16 cellular contexts compared by ENCODE assay signal in the genomic region with DNA sequence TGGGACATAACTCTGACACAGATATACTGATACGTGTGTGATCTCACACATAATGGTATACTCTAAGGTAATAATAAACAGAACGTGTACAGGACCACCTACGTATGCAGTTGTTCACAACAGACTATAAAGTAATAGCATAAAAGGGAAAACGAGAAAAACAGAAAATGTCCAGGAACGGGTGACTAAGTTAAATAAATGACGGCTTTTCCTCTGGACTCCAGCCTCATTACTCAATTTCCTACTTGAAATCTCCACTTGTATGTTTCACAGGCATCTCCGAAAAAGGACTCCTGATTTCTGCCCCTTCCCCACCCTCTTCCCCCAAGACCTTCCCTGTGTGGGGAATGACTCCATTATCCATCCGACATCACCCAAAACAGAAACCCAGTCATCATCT.
DNase-seq lines count a peak whose midpoint lies in the region; ATAC-seq and TF ChIP-seq lines count a peak whose summit lies in the region.
"Had no signal": no experiment of that assay in that cellular context is flagged by ENCODE, and none has a peak within 500 bp of the region (broad histone marks: within the 10 kb centered on the region; RNA-seq: fewer than 3 reads in every experiment).

No MANE protein-coding gene starts in this region.

- H3K4me3 ChIP-seq in CD4-positive, CD25-positive, alpha-beta regulatory T cell (ENCODE audit: low read depth, low read length), result no peak overlapping the region
- H3K4me3 ChIP-seq in HCT116 (replicated peaks in 1 of 2; ENCODE audit: low read depth in 1 of 2, low read length in 2 of 2), result no peak overlapping the region

- ATAC-seq in CD4-positive, CD25-positive, alpha-beta regulatory T cell (ENCODE audit: low read depth in 2 of 2), result no peak
- ATAC-seq in HCT116 (no peak), natural killer cell (no peak), WTC11 (no peak), GM18502 (IDR thresholded peaks at IDR 0.05; ENCODE audit: poor library complexity, unreplicated experiment) (no peak)
- ATAC-seq in effector memory CD8-positive, alpha-beta T cell (replicated peaks), result no peak

- H3K27ac Mint-ChIP-seq in CD4-positive, CD25-positive, alpha-beta regulatory T cell, result peak overlapping the region in 2 of 3 donors; percentile 8 to 63
- H3K27ac Mint-ChIP-seq in effector memory CD8-positive, alpha-beta T cell, result peak overlapping the region; percentile 49 to 81
- H3K27ac Mint-ChIP-seq in natural killer cell (peak overlapping the region; percentile 74 to 93), WTC11 (no peak overlapping the region)

- intact Hi-C loops in HCT116 (cut with micrococcal nuclease) (no loop called here), natural killer cell (cut with micrococcal nuclease) (no loop called here)

- peaks cover 10% of the 10 kb centered on the region for H3K4me1 ChIP-seq in CD4-positive, CD25-positive, alpha-beta regulatory T cell (ENCODE audit: control insufficient read depth, insufficient read depth, low read length, poor library complexity, severe bottlenecking)
- H3K4me1 ChIP-seq in HCT116 (ENCODE audit: control insufficient read depth in 1 of 2, insufficient read depth in 2 of 2, low read length in 2 of 2), result no peaks in the 10 kb centered on the region

- no peaks in the 10 kb centered on the region for H4K20me1 ChIP-seq in HCT116 (ENCODE audit: insufficient read depth)

- BruUV-seq in HCT116 (replicated peaks; lab: Mats Ljungman, UMichigan), result TSS peak; percentile 29

- H3K4me1 Mint-ChIP-seq in CD4-positive, CD25-positive, alpha-beta regulatory T cell, result peaks cover 6 to 37% (median 30%) of the 10 kb centered on the region in 4 donors
- peaks cover 35 to 43% of the 10 kb centered on the region in 2 donors for H3K4me1 Mint-ChIP-seq in effector memory CD8-positive, alpha-beta T cell (ENCODE audit: low read depth in 2 of 2)
- H3K4me1 Mint-ChIP-seq in natural killer cell, result peaks cover 79 to 81% of the 10 kb centered on the region in 2 donors
- no peaks in the 10 kb centered on the region for H3K4me1 Mint-ChIP-seq in WTC11

- H3K9me2 ChIP-seq in HCT116 (ENCODE audit: insufficient read depth), result no peaks in the 10 kb centered on the region

- no peaks in the 10 kb centered on the region for H3K9me3 Mint-ChIP-seq in CD4-positive, CD25-positive, alpha-beta regulatory T cell
- no peaks in the 10 kb centered on the region for H3K9me3 Mint-ChIP-seq in effector memory CD8-positive, alpha-beta T cell
- H3K9me3 Mint-ChIP-seq in natural killer cell, result no peaks in the 10 kb centered on the region
- no peaks in the 10 kb centered on the region for H3K9me3 Mint-ChIP-seq in WTC11

- POLR2A ChIA-PET in HCT116 (lab: Charles Lee), result no interaction called here
- POLR2A ChIA-PET in WTC11 (lab: Charles Lee), result interaction anchor here (0.6 kb wide), 1 partner anchor 142 kb away, joined by 3 read pairs; no protein-coding TSS in a partner anchor

- RAD21 ChIA-PET in HCT116 (lab: Charles Lee; ENCODE audit: low non-redundant PET in 1 of 2, low total read pairs in 2 of 2, uncharacterized antibody in 2 of 2, unreplicated experiment in 2 of 2), result no interaction called here

- peaks cover 99% of the 10 kb centered on the region for H3K36me3 ChIP-seq in CD4-positive, CD25-positive, alpha-beta regulatory T cell (ENCODE audit: control insufficient read depth, insufficient read depth, low read length)
- H3K36me3 ChIP-seq in HCT116 (ENCODE audit: control insufficient read depth in 1 of 2, insufficient read depth in 2 of 2, low read length in 2 of 2), result no peaks in the 10 kb centered on the region

- TF ChIP-seq CTCF in HCT116 (IDR thresholded peaks at IDR 0.05 in 2 of 3, conservative IDR thresholded peaks at IDR 0.05 in 1 of 3; ENCODE audit: borderline replicate concordance in 1 of 3, insufficient read depth in 1 of 3, low read depth in 2 of 3, low read length in 2 of 3) (no peak), natural killer cell (IDR thresholded peaks at IDR 0.05) (no peak), WTC11 (IDR thresholded peaks at IDR 0.05) (no peak)

- H3K27me3 ChIP-seq in CD4-positive, CD25-positive, alpha-beta regulatory T cell (ENCODE audit: control insufficient read depth, insufficient read depth, low read length), result no peaks in the 10 kb centered on the region
- no peaks in the 10 kb centered on the region for H3K27me3 ChIP-seq in HCT116 (ENCODE audit: insufficient read depth, low read length)

- H3K9me3 ChIP-seq in CD4-positive, CD25-positive, alpha-beta regulatory T cell (ENCODE audit: control insufficient read depth in 2 of 2, low read length in 2 of 2), result no peaks in the 10 kb centered on the region
- no peaks in the 10 kb centered on the region for H3K9me3 ChIP-seq in HCT116 (ENCODE audit: control insufficient read depth in 1 of 2, insufficient read depth in 1 of 2, low read depth in 1 of 2, low read length in 2 of 2)

- no peak for TF ChIP-seq RAD21 in HCT116 (IDR thresholded peaks at IDR 0.05; ENCODE audit: low read depth)

- no peaks in the 10 kb centered on the region for H3K79me2 ChIP-seq in HCT116 (ENCODE audit: insufficient read depth, low read length)

- H3K27me3 Mint-ChIP-seq in CD4-positive, CD25-positive, alpha-beta regulatory T cell, result no peaks in the 10 kb centered on the region
- no peaks in the 10 kb centered on the region for H3K27me3 Mint-ChIP-seq in effector memory CD8-positive, alpha-beta T cell
- H3K27me3 Mint-ChIP-seq in natural killer cell (ENCODE audit: low read depth in 2 of 2) (no peaks in the 10 kb centered on the region), WTC11 (ENCODE audit: low read depth) (no peaks in the 10 kb centered on the region)

- no peak overlapping the region for H3K4me2 ChIP-seq in HCT116 (ENCODE audit: low read length)

- H3K4me3 Mint-ChIP-seq in CD4-positive, CD25-positive, alpha-beta regulatory T cell, result no peak overlapping the region
- H3K4me3 Mint-ChIP-seq in effector memory CD8-positive, alpha-beta T cell, result no peak overlapping the region
- H3K4me3 Mint-ChIP-seq in natural killer cell, result no peak overlapping the region
- no peak overlapping the region for H3K4me3 Mint-ChIP-seq in WTC11

- DNase-seq in CD4-positive, CD25-positive, alpha-beta regulatory T cell, result no peak
- DNase-seq in HCT116 (ENCODE audit: low read depth, low spot score) (no peak), natural killer cell (no peak), WTC11 (ENCODE audit: low spot score) (no peak), caudate nucleus (lab: John Stamatoyannopoulos, UW) (no peak)
- no peak for DNase-seq in effector memory CD8-positive, alpha-beta T cell
- DNase-seq: ACHN, AML-193, Calu3, DMS53, NCI-H1092, NCI-H146, NCI-H2081, NCI-H774 had no signal

- no peak overlapping the region for H3K27ac ChIP-seq in CD4-positive, CD25-positive, alpha-beta regulatory T cell (ENCODE audit: insufficient read depth, low read length, poor library complexity, severe bottlenecking)
- no peak overlapping the region for H3K27ac ChIP-seq in HCT116 (ENCODE audit: low read depth, low read length)
- H3K27ac ChIP-seq in caudate nucleus (ENCODE audit: low read depth, low read length), result no peak overlapping the region
- H3K27ac ChIP-seq: RWPE1 had no signal

- no peak overlapping the region for H3K9ac ChIP-seq in HCT116 (ENCODE audit: low read length)

- peaks cover 65% of the 10 kb centered on the region for H3K36me3 Mint-ChIP-seq in CD4-positive, CD25-positive, alpha-beta regulatory T cell
- peaks cover 93% of the 10 kb centered on the region for H3K36me3 Mint-ChIP-seq in effector memory CD8-positive, alpha-beta T cell (ENCODE audit: insufficient read depth)
- H3K36me3 Mint-ChIP-seq in natural killer cell, result peaks cover 55% of the 10 kb centered on the region
- H3K36me3 Mint-ChIP-seq in WTC11, result peaks cover 10% of the 10 kb centered on the region

- CTCF ChIA-PET in HCT116 (lab: Charles Lee) (no interaction called here), WTC11 (lab: Charles Lee) (no interaction called here)

- no peak overlapping the region for H2AFZ ChIP-seq in HCT116 (ENCODE audit: low read depth, low read length, poor library complexity, severe bottlenecking)

- no peak for TF ChIP-seq POLR2A in HCT116 (IDR thresholded peaks at IDR 0.05; ENCODE audit: borderline replicate concordance, extremely low read depth, insufficient read depth, insufficient read length)

TF ChIP-seq in HCT116, 20 proteins besides CTCF, POLR2A, EP300 and RAD21 (continues in another document):
- TF ChIP-seq EZH2phosphoT487 (IDR thresholded peaks at IDR 0.05; ENCODE audit: borderline replicate concordance) (no peak), TCF7L2 (IDR thresholded peaks at IDR 0.05; ENCODE audit: borderline replicate concordance, extremely low read depth, insufficient read depth, insufficient read length) (no peak), ZFX (IDR thresholded peaks at IDR 0.05) (no peak)

TF ChIP-seq in WTC11, 78 proteins besides CTCF, POLR2A, EP300 and RAD21:
- TF ChIP-seq ZSCAN18 (CRISPR knock-in tag; IDR thresholded peaks at IDR 0.05) (no peak), ZNF121 (CRISPR knock-in tag; IDR thresholded peaks at IDR 0.05) (no peak)
